In the genomic region with DNA sequence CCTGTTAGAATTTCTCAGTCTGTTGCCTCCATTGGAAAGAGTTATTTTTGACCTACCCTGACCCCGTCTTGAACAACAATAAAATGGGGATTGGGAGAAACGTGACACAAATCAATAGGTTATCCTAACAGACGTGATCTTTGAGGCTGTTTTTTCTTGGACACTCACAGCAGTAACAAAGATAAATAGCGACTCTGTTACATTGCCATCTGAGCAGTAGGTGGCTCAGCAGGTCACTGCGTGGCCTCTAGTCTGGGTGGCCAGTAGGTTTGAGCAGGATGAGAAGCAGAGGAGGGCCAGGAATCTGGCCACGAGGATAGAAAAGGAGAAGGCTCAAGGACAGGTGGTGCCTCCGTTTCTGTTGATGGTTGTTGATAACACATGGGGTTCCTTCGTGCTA, we compare ENCODE assay signal across 1 cellular context.
TF ChIP-seq lines count a peak whose summit lies in the region.

No MANE protein-coding gene starts in this region.

TF ChIP-seq in HepG2, 621 proteins besides CTCF, POLR2A, EP300 and RAD21 (continued from another document and continues in another):
- no peak for TF ChIP-seq ZNF512B (CRISPR knock-in tag; IDR thresholded peaks at IDR 0.05; ENCODE audit: borderline replicate concordance)
- TF ChIP-seq ZNF329 (CRISPR knock-in tag; IDR thresholded peaks at IDR 0.05; ENCODE audit: low read depth): no peak
- no peak for TF ChIP-seq ZNF234 (CRISPR knock-in tag; conservative IDR thresholded peaks at IDR 0.05)
- TF ChIP-seq BHLHE40 (IDR thresholded peaks at IDR 0.05; ENCODE audit: low read length): peak; percentile 91
- TF ChIP-seq, protein P1, sequence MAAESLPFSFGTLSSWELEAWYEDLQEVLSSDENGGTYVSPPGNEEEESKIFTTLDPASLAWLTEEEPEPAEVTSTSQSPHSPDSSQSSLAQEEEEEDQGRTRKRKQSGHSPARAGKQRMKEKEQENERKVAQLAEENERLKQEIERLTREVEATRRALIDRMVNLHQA (CRISPR knock-in tag; IDR thresholded peaks at IDR 0.05): no peak
- TF ChIP-seq ZNF256 (CRISPR knock-in tag; conservative IDR thresholded peaks at IDR 0.05): no peak
- TF ChIP-seq, protein P2, sequence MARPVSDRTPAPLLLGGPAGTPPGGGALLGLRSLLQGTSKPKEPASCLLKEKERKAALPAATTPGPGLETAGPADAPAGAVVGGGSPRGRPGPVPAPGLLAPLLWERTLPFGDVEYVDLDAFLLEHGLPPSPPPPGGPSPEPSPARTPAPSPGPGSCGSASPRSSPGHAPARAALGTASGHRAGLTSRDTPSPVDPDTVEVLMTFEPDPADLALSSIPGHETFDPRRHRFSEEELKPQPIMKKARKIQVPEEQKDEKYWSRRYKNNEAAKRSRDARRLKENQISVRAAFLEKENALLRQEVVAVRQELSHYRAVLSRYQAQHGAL (CRISPR knock-in tag; IDR thresholded peaks at IDR 0.05; ENCODE audit: not compliant biosample characterization): no peak
- TF ChIP-seq MAX (IDR thresholded peaks at IDR 0.05): no peak
- no peak for TF ChIP-seq KMT2A (CRISPR knock-in tag; IDR thresholded peaks at IDR 0.05)
- TF ChIP-seq, protein P3, sequence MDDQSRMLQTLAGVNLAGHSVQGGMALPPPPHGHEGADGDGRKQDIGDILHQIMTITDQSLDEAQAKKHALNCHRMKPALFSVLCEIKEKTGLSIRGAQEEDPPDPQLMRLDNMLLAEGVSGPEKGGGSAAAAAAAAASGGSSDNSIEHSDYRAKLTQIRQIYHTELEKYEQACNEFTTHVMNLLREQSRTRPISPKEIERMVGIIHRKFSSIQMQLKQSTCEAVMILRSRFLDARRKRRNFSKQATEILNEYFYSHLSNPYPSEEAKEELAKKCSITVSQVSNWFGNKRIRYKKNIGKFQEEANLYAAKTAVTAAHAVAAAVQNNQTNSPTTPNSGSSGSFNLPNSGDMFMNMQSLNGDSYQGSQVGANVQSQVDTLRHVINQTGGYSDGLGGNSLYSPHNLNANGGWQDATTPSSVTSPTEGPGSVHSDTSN (CRISPR knock-in tag; IDR thresholded peaks at IDR 0.05; ENCODE audit: borderline replicate concordance): no peak
- no peak for TF ChIP-seq SOX6 (IDR thresholded peaks at IDR 0.05)
- peak; percentile 94 for TF ChIP-seq SOX6 (CRISPR knock-in tag; IDR thresholded peaks at IDR 0.05)
- no peak for TF ChIP-seq EED (CRISPR knock-in tag; IDR thresholded peaks at IDR 0.05)
- TF ChIP-seq ONECUT2 (CRISPR knock-in tag; IDR thresholded peaks at IDR 0.05): peak; percentile 68; the same call in 1 of the 2 replicates
- TF ChIP-seq ZMYM3 (CRISPR knock-in tag; IDR thresholded peaks at IDR 0.05): no peak
- TF ChIP-seq ZNF605 (CRISPR knock-in tag; IDR thresholded peaks at IDR 0.05): 0 out of 2 replicates have a peak, but pooled peaks have one; percentile 36
- no peak for TF ChIP-seq ZNF260 (CRISPR knock-in tag; IDR thresholded peaks at IDR 0.05; ENCODE audit: borderline replicate concordance, low read depth)
- peak; percentile 90 for TF ChIP-seq NR2F2 (IDR thresholded peaks at IDR 0.05; ENCODE audit: borderline replicate concordance, low read depth)
- no peak for TF ChIP-seq CREBL2 (CRISPR knock-in tag; IDR thresholded peaks at IDR 0.05; ENCODE audit: borderline replicate concordance)
- no peak for TF ChIP-seq JUNB (CRISPR knock-in tag; IDR thresholded peaks at IDR 0.05; ENCODE audit: borderline replicate concordance)
- no peak for TF ChIP-seq TBP (CRISPR knock-in tag; IDR thresholded peaks at IDR 0.05)
- TF ChIP-seq PBX2 (CRISPR knock-in tag; IDR thresholded peaks at IDR 0.05): no peak
- no peak for TF ChIP-seq TOE1 (CRISPR knock-in tag; IDR thresholded peaks at IDR 0.05)
- no peak for TF ChIP-seq HNRNPLL (IDR thresholded peaks at IDR 0.05; ENCODE audit: low read depth, low read length, poor library complexity, severe bottlenecking)
- TF ChIP-seq ATF3 (CRISPR knock-in tag; IDR thresholded peaks at IDR 0.05): no peak
- TF ChIP-seq PPARG (CRISPR knock-in tag; conservative IDR thresholded peaks at IDR 0.05): no peak
- no peak for TF ChIP-seq MXD4 (CRISPR knock-in tag; IDR thresholded peaks at IDR 0.05)
- no peak for TF ChIP-seq CBX5 (CRISPR knock-in tag; IDR thresholded peaks at IDR 0.05; ENCODE audit: borderline replicate concordance)
- no peak for TF ChIP-seq JDP2 (CRISPR knock-in tag; IDR thresholded peaks at IDR 0.05; ENCODE audit: borderline replicate concordance)
- TF ChIP-seq, protein P4, sequence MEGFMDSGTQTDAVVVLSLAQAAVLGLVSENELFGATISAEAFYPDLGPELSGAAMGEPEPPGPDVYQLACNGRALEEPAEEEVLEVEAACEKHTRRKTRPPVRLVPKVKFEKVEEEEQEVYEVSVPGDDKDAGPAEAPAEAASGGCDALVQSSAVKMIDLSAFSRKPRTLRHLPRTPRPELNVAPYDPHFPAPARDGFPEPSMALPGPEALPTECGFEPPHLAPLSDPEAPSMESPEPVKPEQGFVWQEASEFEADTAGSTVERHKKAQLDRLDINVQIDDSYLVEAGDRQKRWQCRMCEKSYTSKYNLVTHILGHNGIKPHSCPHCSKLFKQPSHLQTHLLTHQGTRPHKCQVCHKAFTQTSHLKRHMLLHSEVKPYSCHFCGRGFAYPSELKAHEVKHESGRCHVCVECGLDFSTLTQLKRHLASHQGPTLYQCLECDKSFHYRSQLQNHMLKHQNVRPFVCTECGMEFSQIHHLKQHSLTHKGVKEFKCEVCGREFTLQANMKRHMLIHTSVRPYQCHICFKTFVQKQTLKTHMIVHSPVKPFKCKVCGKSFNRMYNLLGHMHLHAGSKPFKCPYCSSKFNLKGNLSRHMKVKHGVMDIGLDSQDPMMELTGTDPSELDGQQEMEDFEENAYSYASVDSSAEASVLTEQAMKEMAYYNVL (CRISPR knock-in tag; IDR thresholded peaks at IDR 0.05; ENCODE audit: borderline replicate concordance): no peak
- TF ChIP-seq FOXA1 (IDR thresholded peaks at IDR 0.05): no peak
- no peak for TF ChIP-seq FOXA1 (CRISPR knock-in tag; IDR thresholded peaks at IDR 0.05)
- no peak for TF ChIP-seq ZFP62 (CRISPR knock-in tag; IDR thresholded peaks at IDR 0.05)
- no peak for TF ChIP-seq ZNF446 (CRISPR knock-in tag; IDR thresholded peaks at IDR 0.05)
- no peak for TF ChIP-seq KDM5B (CRISPR knock-in tag; IDR thresholded peaks at IDR 0.05; ENCODE audit: borderline replicate concordance)
- no peak for TF ChIP-seq ZNF768 (CRISPR knock-in tag; IDR thresholded peaks at IDR 0.05)
- TF ChIP-seq ZNF230 (CRISPR knock-in tag; IDR thresholded peaks at IDR 0.05): no peak
- TF ChIP-seq FOXP4 (CRISPR knock-in tag; IDR thresholded peaks at IDR 0.05): no peak
- no peak for TF ChIP-seq ZNF607 (CRISPR knock-in tag; IDR thresholded peaks at IDR 0.05; ENCODE audit: borderline replicate concordance)
- 0 out of 2 replicates have a peak, but pooled peaks have one; percentile 38 for TF ChIP-seq SOX13 (IDR thresholded peaks at IDR 0.05)
- peak in 1 of 2 experiments; percentile 65; a peak in 1 of 4 replicates for TF ChIP-seq SOX13 (CRISPR knock-in tag; conservative IDR thresholded peaks at IDR 0.05 in 1 of 2, IDR thresholded peaks at IDR 0.05 in 1 of 2)
- no peak for TF ChIP-seq ZNF3 (CRISPR knock-in tag; IDR thresholded peaks at IDR 0.05)
- no peak for TF ChIP-seq ZNF552 (CRISPR knock-in tag; IDR thresholded peaks at IDR 0.05; ENCODE audit: borderline replicate concordance)
- TF ChIP-seq KLF13 (CRISPR knock-in tag; IDR thresholded peaks at IDR 0.05): no peak
- TF ChIP-seq, protein P5, sequence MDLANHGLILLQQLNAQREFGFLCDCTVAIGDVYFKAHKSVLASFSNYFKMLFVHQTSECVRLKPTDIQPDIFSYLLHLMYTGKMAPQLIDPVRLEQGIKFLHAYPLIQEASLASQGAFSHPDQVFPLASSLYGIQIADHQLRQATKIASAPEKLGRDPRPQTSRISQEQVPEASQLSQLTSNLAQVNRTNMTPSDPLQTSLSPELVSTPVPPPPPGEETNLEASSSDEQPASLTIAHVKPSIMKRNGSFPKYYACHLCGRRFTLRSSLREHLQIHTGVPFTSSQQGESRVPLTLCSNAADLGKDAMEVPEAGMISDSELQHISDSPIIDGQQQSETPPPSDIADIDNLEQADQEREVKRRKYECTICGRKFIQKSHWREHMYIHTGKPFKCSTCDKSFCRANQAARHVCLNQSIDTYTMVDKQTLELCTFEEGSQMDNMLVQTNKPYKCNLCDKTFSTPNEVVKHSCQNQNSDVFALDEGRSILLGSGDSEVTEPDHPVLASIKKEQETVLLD (CRISPR knock-in tag; IDR thresholded peaks at IDR 0.05; ENCODE audit: low read depth): no peak
- no peak for TF ChIP-seq ISX (CRISPR knock-in tag; conservative IDR thresholded peaks at IDR 0.05)
- TF ChIP-seq, protein P6, sequence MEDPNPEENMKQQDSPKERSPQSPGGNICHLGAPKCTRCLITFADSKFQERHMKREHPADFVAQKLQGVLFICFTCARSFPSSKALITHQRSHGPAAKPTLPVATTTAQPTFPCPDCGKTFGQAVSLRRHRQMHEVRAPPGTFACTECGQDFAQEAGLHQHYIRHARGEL (CRISPR knock-in tag; IDR thresholded peaks at IDR 0.05): no peak
- no peak for TF ChIP-seq HIC2 (CRISPR knock-in tag; IDR thresholded peaks at IDR 0.05; ENCODE audit: low read depth)
- TF ChIP-seq ZBTB21 (CRISPR knock-in tag; IDR thresholded peaks at IDR 0.05): no peak
- TF ChIP-seq FOXC1 (CRISPR knock-in tag; IDR thresholded peaks at IDR 0.05; ENCODE audit: borderline replicate concordance): no peak
- no peak for TF ChIP-seq BRD4 (CRISPR knock-in tag; IDR thresholded peaks at IDR 0.05)
- TF ChIP-seq ZNF614 (CRISPR knock-in tag; IDR thresholded peaks at IDR 0.05; ENCODE audit: borderline replicate concordance): no peak
- no peak for TF ChIP-seq ZSCAN25 (CRISPR knock-in tag; IDR thresholded peaks at IDR 0.05)
- no peak for TF ChIP-seq ATF1 (CRISPR knock-in tag; IDR thresholded peaks at IDR 0.05)
- no peak for TF ChIP-seq NCOA2 (CRISPR knock-in tag; IDR thresholded peaks at IDR 0.05)
